Comparison of ENCODE assay signal across 20 cellular contexts in genomic region chr3:172170310-172170709, GRCh38.
DNase-seq lines count a peak whose midpoint lies in the region; ATAC-seq and TF ChIP-seq lines count a peak whose summit lies in the region.
"Had no signal": no experiment of that assay in that cellular context is flagged by ENCODE, and none has a peak within 500 bp of the region (broad histone marks: within the 10 kb centered on the region; RNA-seq: fewer than 3 reads in every experiment).

No MANE protein-coding gene starts in this region.

- WGBS in mammary epithelial cell (ENCODE audit: low coverage, missing lambda C conversion rate): 75% methylated on average over 5 of the region's 5 CpGs

- H3K27me3 ChIP-seq in PC-9 (ENCODE audit: insufficient read depth, low read depth): no peaks in the 10 kb centered on the region
- H3K27me3 ChIP-seq in mammary epithelial cell (ENCODE audit: insufficient read depth, low read length): no peaks in the 10 kb centered on the region
- H3K27me3 ChIP-seq in vagina: no peaks in the 10 kb centered on the region
- H3K27me3 ChIP-seq: spleen had no signal

- no peaks in the 10 kb centered on the region for H3K9me3 ChIP-seq in PC-9 (ENCODE audit: insufficient read depth, low read depth)
- H3K9me3 ChIP-seq in mammary epithelial cell (replicated peaks; ENCODE audit: insufficient read depth, low read length): no peaks in the 10 kb centered on the region
- no peaks in the 10 kb centered on the region for H3K9me3 ChIP-seq in vagina
- H3K9me3 ChIP-seq: spleen, thoracic aorta had no signal

- H3K9me2 ChIP-seq in PC-9 (ENCODE audit: insufficient read depth): no peaks in the 10 kb centered on the region

- intact Hi-C loops in PC-9 (cut with micrococcal nuclease; ENCODE audit: unreplicated experiment) (no loop called here), mammary epithelial cell (cut with micrococcal nuclease) (no loop called here), vagina (cut with DNase I) (no loop called here), left colon (cut with DNase I, micrococcal nuclease) (no loop called here)

- ATAC-seq in left colon (no peak), GM19467 (IDR thresholded peaks at IDR 0.05; ENCODE audit: unreplicated experiment) (no peak)
- ATAC-seq: stimulated activated effector memory CD8-positive, alpha-beta T cell treated with anti-CD3 and anti-CD28 coated beads, Interleukin-12 subunit alpha, Interleukin-12 subunit beta, amount 100 ng/mL, for 72 hours had no signal

- BruUV-seq in PC-9 (replicated peaks; lab: Mats Ljungman, UMichigan): no TSS peak
- BruUV-seq in mammary epithelial cell (replicated peaks; lab: Mats Ljungman, UMichigan): no TSS peak

- no peak overlapping the region for H3K4me3 ChIP-seq in PC-9
- H3K4me3 ChIP-seq in mammary epithelial cell (replicated peaks in 1 of 3; ENCODE audit: insufficient read depth in 1 of 3, low read depth in 2 of 3, low read length in 3 of 3): no peak overlapping the region
- H3K4me3 ChIP-seq in vagina: no peak overlapping the region
- H3K4me3 ChIP-seq: spleen, thoracic aorta had no signal

- no peak overlapping the region for H2AFZ ChIP-seq in PC-9
- no peak overlapping the region for H2AFZ ChIP-seq in mammary epithelial cell (ENCODE audit: low read depth, low read length)

- peaks cover 42% of the 10 kb centered on the region for H3K36me3 ChIP-seq in PC-9 (ENCODE audit: low read depth)
- H3K36me3 ChIP-seq in mammary epithelial cell (ENCODE audit: insufficient read depth, low read length): no peaks in the 10 kb centered on the region
- no peaks in the 10 kb centered on the region for H3K36me3 ChIP-seq in vagina
- H3K36me3 ChIP-seq: spleen, thoracic aorta had no signal

- H3K27ac ChIP-seq in PC-9 (peak overlapping the region; percentile 76), mammary epithelial cell (ENCODE audit: insufficient read depth, low read depth, low read length) (peak overlapping the region; percentile 83), vagina (peak overlapping the region; percentile 36)
- H3K27ac ChIP-seq: thoracic aorta had no signal

- H3K79me2 ChIP-seq in PC-9 (ENCODE audit: low read depth) (peaks cover 96% of the 10 kb centered on the region), mammary epithelial cell (ENCODE audit: insufficient read depth, low read length) (peaks cover 91% of the 10 kb centered on the region)

- dilution Hi-C loops in mammary epithelial cell (cut with HindIII; ENCODE audit: low sequenced_read_pairs): no loop called here

- H3K27me3 Mint-ChIP-seq in mesothelial cell of epicardium (ENCODE audit: low read depth): no peaks in the 10 kb centered on the region
- H3K27me3 Mint-ChIP-seq: activated T-cell treated with anti-CD3 and anti-CD28 coated beads, Interleukin-2, amount 50 U/mL, for 24 hours; CD4-positive, CD25-positive, alpha-beta regulatory T cell had no signal

- H3K4me3 Mint-ChIP-seq in mesothelial cell of epicardium: no peak overlapping the region
- H3K4me3 Mint-ChIP-seq: activated T-cell treated with anti-CD3 and anti-CD28 coated beads, Interleukin-2, amount 50 U/mL, for 24 hours; CD4-positive, CD25-positive, alpha-beta regulatory T cell; stimulated activated effector memory CD8-positive, alpha-beta T cell treated with anti-CD3 and anti-CD28 coated beads, Interleukin-12 subunit alpha, Interleukin-12 subunit beta, amount 100 ng/mL, for 72 hours had no signal

- H3K9me3 Mint-ChIP-seq in mesothelial cell of epicardium: no peaks in the 10 kb centered on the region
- H3K9me3 Mint-ChIP-seq: activated T-cell treated with anti-CD3 and anti-CD28 coated beads, Interleukin-2, amount 50 U/mL, for 24 hours; stimulated activated effector memory CD8-positive, alpha-beta T cell treated with anti-CD3 and anti-CD28 coated beads, Interleukin-12 subunit alpha, Interleukin-12 subunit beta, amount 100 ng/mL, for 72 hours had no signal

- CTCF ChIA-PET in PC-9 (lab: Charles Lee) (interaction anchor here (1.1 kb wide), 1 partner anchor 30 kb away, joined by 3 read pairs; no protein-coding TSS in a partner anchor), mammary epithelial cell (lab: Charles Lee; ENCODE audit: low non-redundant PET) (no interaction called here)

- H4K20me1 ChIP-seq in PC-9 (ENCODE audit: insufficient read depth) (peaks cover 26% of the 10 kb centered on the region), mammary epithelial cell (ENCODE audit: insufficient read depth, low read length) (no peaks in the 10 kb centered on the region)

- H3K4me1 ChIP-seq in PC-9 (replicated peaks; ENCODE audit: insufficient read depth) (peaks cover 82% of the 10 kb centered on the region), mammary epithelial cell (ENCODE audit: insufficient read depth, low read length) (peaks cover 14% of the 10 kb centered on the region), vagina (peaks cover 75% of the 10 kb centered on the region)

- H3K9ac ChIP-seq in mammary epithelial cell (ENCODE audit: insufficient read depth, low read length): no peak overlapping the region

- no peak for TF ChIP-seq POLR2A in vagina (IDR thresholded peaks at IDR 0.05)

- TF ChIP-seq CTCF in PC-9 (conservative IDR thresholded peaks at IDR 0.05): no peak
- no peak for TF ChIP-seq CTCF in mammary epithelial cell (conservative IDR thresholded peaks at IDR 0.05 in 1 of 2, IDR thresholded peaks at IDR 0.05 in 1 of 2; ENCODE audit: extremely low read depth in 1 of 2, insufficient read depth in 1 of 2, low read depth in 1 of 2, low read length in 2 of 2)
- TF ChIP-seq CTCF in mesothelial cell of epicardium (IDR thresholded peaks at IDR 0.05; ENCODE audit: unreplicated experiment): no peak
- TF ChIP-seq CTCF in vagina (IDR thresholded peaks at IDR 0.05): no peak

- H3K27ac Mint-ChIP-seq in mesothelial cell of epicardium: peak overlapping the region; percentile 22
- H3K27ac Mint-ChIP-seq: activated T-cell treated with anti-CD3 and anti-CD28 coated beads, Interleukin-2, amount 50 U/mL, for 24 hours; stimulated activated effector memory CD8-positive, alpha-beta T cell treated with anti-CD3 and anti-CD28 coated beads, Interleukin-12 subunit alpha, Interleukin-12 subunit beta, amount 100 ng/mL, for 72 hours had no signal

- peaks cover 79% of the 10 kb centered on the region for H3F3A ChIP-seq in PC-9 (ENCODE audit: insufficient read depth, low read depth)

- DNase-seq in PC-9 (no peak), mammary epithelial cell (no peak), mesothelial cell of epicardium (ENCODE audit: low spot score in 2 of 2, unreplicated experiment in 2 of 2) (no peak), vagina (ENCODE audit: extremely low spot score in 2 of 2) (no peak), left colon (no peak), kidney tubule cell (ENCODE audit: low spot score) (no peak)
- DNase-seq: activated CD4-positive, alpha-beta T cell treated with anti-CD3 and anti-CD28 coated beads for 48 hours; activated gamma-delta T cell treated with Interleukin-2 at 50 U/mL for 16 hours; activated T-cell treated with anti-CD3 and anti-CD28 coated beads, Interleukin-2, amount 50 U/mL, for 24 hours; CD4-positive, CD25-positive, alpha-beta regulatory T cell; EL; Kasumi-1; kidney; NCI-H1092; NCI-H2029; spleen; stimulated activated CD4-positive, alpha-beta T cell treated with anti-CD3 and anti-CD28 coated beads, Interleukin-2, amount 100 ng/mL, for 48 hours had no signal

- H3K4me2 ChIP-seq in PC-9: no peak overlapping the region; the same call in 1 of the 2 replicates
- no peak overlapping the region for H3K4me2 ChIP-seq in mammary epithelial cell (ENCODE audit: insufficient read depth, low read depth, low read length)

- in situ Hi-C loops in mammary epithelial cell (cut with MboI; ENCODE audit: low sequenced_read_pairs in 2 of 2): no loop called here

- H3K36me3 Mint-ChIP-seq in mesothelial cell of epicardium: no peaks in the 10 kb centered on the region
- H3K36me3 Mint-ChIP-seq: stimulated activated effector memory CD8-positive, alpha-beta T cell treated with anti-CD3 and anti-CD28 coated beads, Interleukin-12 subunit alpha, Interleukin-12 subunit beta, amount 100 ng/mL, for 72 hours had no signal

- peaks cover 55% of the 10 kb centered on the region for H3K4me1 Mint-ChIP-seq in mesothelial cell of epicardium

- POLR2A ChIA-PET in PC-9 (lab: Charles Lee; ENCODE audit: unreplicated experiment): interaction anchor here (0.7 kb wide), 1 partner anchor 581 kb away, joined by 6 read pairs; no protein-coding TSS in a partner anchor
